ENCODE assay signal across 1 cellular context in the genomic region with DNA sequence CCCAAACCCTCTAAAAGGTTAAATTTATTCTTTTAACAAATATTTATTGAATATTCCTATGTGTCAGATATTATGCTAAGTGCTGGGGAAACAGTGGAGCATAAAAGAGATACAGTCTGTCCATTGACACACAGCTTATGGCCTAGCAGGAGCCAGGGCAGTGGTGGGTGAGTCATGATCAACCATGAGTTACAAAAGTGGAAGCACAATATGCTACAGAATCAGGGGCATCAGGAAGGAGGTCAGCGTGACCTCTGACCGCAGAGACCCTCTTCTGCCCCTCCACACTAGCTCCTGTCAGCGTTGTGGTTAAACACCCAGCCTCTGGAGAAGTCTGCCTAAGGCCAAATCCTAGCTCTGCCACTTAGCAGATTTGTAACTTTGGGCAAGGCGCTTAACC.
TF ChIP-seq lines count a peak whose summit lies in the region.

No MANE protein-coding gene starts in this region.

TF ChIP-seq in H1, 55 proteins besides CTCF, POLR2A, EP300 and RAD21:
- TF ChIP-seq RNF2 (IDR thresholded peaks at IDR 0.05; ENCODE audit: borderline replicate concordance, low read depth, low read length, missing control alignments, poor library complexity, severe bottlenecking) (no peak), BACH1 (IDR thresholded peaks at IDR 0.05; ENCODE audit: low read length) (no peak), TBP (IDR thresholded peaks at IDR 0.05; ENCODE audit: low read depth, low read length) (no peak), CHD1 (IDR thresholded peaks at IDR 0.05; ENCODE audit: low read depth, low read length) (no peak), TAF7 (optimal IDR thresholded peaks at IDR 0.05; ENCODE audit: borderline replicate concordance, low read depth, low read length) (no peak), ASH2L (IDR thresholded peaks at IDR 0.05; ENCODE audit: low read length) (no peak), NRF1 (IDR thresholded peaks at IDR 0.05; ENCODE audit: low read depth, low read length) (no peak), SP2 (IDR thresholded peaks at IDR 0.05; ENCODE audit: low read length) (no peak), JUN (IDR thresholded peaks at IDR 0.05; ENCODE audit: low read depth, low read length) (no peak), RXRA (IDR thresholded peaks at IDR 0.05; ENCODE audit: insufficient read depth, low read depth, low read length) (no peak), CBX5 (IDR thresholded peaks at IDR 0.05; ENCODE audit: low read depth, low read length) (no peak), BCL11A (IDR thresholded peaks at IDR 0.05; ENCODE audit: low read depth in 2 of 2, low read length in 2 of 2) (no peak), KDM4A (IDR thresholded peaks at IDR 0.05; ENCODE audit: low read depth, low read length, severe bottlenecking) (no peak), SIN3A (conservative IDR thresholded peaks at IDR 0.05 in 1 of 2, IDR thresholded peaks at IDR 0.05 in 1 of 2; ENCODE audit: low read depth in 1 of 2, low read length in 2 of 2) (no peak), CREB1 (IDR thresholded peaks at IDR 0.05) (no peak), USF2 (IDR thresholded peaks at IDR 0.05; ENCODE audit: low read length) (no peak), SUZ12 (IDR thresholded peaks at IDR 0.05; ENCODE audit: low read length) (no peak), CTBP2 (IDR thresholded peaks at IDR 0.05; ENCODE audit: borderline replicate concordance, insufficient read depth, insufficient read length, low read length) (no peak), NANOG (IDR thresholded peaks at IDR 0.05; ENCODE audit: insufficient read depth, low read depth, low read length, poor library complexity, severe bottlenecking) (no peak)
